ENCODE assay signal across 11 cellular contexts in the genomic region with DNA sequence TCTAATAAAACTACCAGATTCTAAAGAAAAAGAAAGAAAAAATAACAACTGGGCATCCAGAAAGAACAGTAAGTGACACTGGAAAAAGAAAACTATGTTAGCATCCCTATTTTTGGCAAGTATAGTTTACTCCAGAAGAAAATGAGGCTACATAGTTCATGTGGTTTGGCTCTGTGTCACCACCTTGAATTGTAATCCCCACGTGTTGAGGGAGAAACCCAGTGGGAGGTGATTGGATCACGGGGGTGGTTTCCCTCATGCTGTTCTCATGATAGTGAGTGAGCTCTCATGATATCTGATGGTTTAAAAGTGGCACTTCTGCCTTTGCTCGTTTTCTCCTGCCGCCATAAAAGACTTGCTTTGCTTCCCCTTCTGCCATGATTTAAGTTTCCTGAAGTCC.
DNase-seq lines count a peak whose midpoint lies in the region; ATAC-seq and TF ChIP-seq lines count a peak whose summit lies in the region.
"Had no signal": no experiment of that assay in that cellular context is flagged by ENCODE, and none has a peak within 500 bp of the region (broad histone marks: within the 10 kb centered on the region; RNA-seq: fewer than 3 reads in every experiment).

No MANE protein-coding gene starts in this region.

- intact Hi-C loops in activated CD4-positive, alpha-beta memory T cell treated with anti-CD3 and anti-CD28 coated beads for 36 hours (cut with micrococcal nuclease), result no loop called here
- intact Hi-C loops in activated T-helper 1 cell treated with anti-CD3 and anti-CD28 coated beads, Interleukin-12 subunit alpha, Interleukin-12 subunit beta, Interleukin-2, Interleukin-4 antibody, amounts not matched to agents 30 ng/mL and 10 ng/mL and 1 ng/mL, durations not matched to agents 14 hours and 24 hours and 36 hours (cut with micrococcal nuclease), result no loop called here

- no peak overlapping the region for H2AK5ac ChIP-seq in trophoblast cell (ENCODE audit: low read length)

- H3K79me1 ChIP-seq in trophoblast cell (ENCODE audit: low read length), result no peaks in the 10 kb centered on the region

- TF ChIP-seq CTCF in cardiac fibroblast (IDR thresholded peaks at IDR 0.05; ENCODE audit: low read depth, low read length), result no peak

- H3K9me3 ChIP-seq in skeletal muscle satellite cell (replicated peaks; ENCODE audit: low read length) (no peaks in the 10 kb centered on the region), trophoblast cell (ENCODE audit: insufficient read depth, low read depth, low read length) (no peaks in the 10 kb centered on the region)
- H3K9me3 ChIP-seq: BLaER1 had no signal

- H3K27ac Mint-ChIP-seq in activated CD4-positive, alpha-beta memory T cell treated with anti-CD3 and anti-CD28 coated beads for 36 hours, result no peak overlapping the region
- H3K27ac Mint-ChIP-seq in activated CD4-positive, alpha-beta memory T cell treated with anti-CD3 and anti-CD28 coated beads, Interleukin-2, amount 10 ng/mL, durations not matched to agents 7 days and 5 days, result no peak overlapping the region
- no peak overlapping the region for H3K27ac Mint-ChIP-seq in activated T-helper 1 cell treated with anti-CD3 and anti-CD28 coated beads, Interleukin-12 subunit alpha, Interleukin-12 subunit beta, Interleukin-2, Interleukin-4 antibody, amounts not matched to agents 30 ng/mL and 10 ng/mL and 1 ng/mL, durations not matched to agents 14 hours and 24 hours and 36 hours

- no peaks in the 10 kb centered on the region for H3K36me3 Mint-ChIP-seq in activated CD4-positive, alpha-beta memory T cell treated with anti-CD3 and anti-CD28 coated beads for 36 hours
- H3K36me3 Mint-ChIP-seq in activated CD4-positive, alpha-beta memory T cell treated with anti-CD3 and anti-CD28 coated beads, Interleukin-2, amount 10 ng/mL, durations not matched to agents 7 days and 5 days (ENCODE audit: low read depth), result no peaks in the 10 kb centered on the region
- H3K36me3 Mint-ChIP-seq in activated T-helper 1 cell treated with anti-CD3 and anti-CD28 coated beads, Interleukin-12 subunit alpha, Interleukin-12 subunit beta, Interleukin-2, Interleukin-4 antibody, amounts not matched to agents 30 ng/mL and 10 ng/mL and 1 ng/mL, durations not matched to agents 14 hours and 24 hours and 36 hours (ENCODE audit: low read depth), result no peaks in the 10 kb centered on the region

- H3K27me3 Mint-ChIP-seq in activated CD4-positive, alpha-beta memory T cell treated with anti-CD3 and anti-CD28 coated beads for 36 hours, result peaks cover 7% of the 10 kb centered on the region
- no peaks in the 10 kb centered on the region for H3K27me3 Mint-ChIP-seq in activated CD4-positive, alpha-beta memory T cell treated with anti-CD3 and anti-CD28 coated beads, Interleukin-2, amount 10 ng/mL, durations not matched to agents 7 days and 5 days
- peaks cover 6% of the 10 kb centered on the region for H3K27me3 Mint-ChIP-seq in activated T-helper 1 cell treated with anti-CD3 and anti-CD28 coated beads, Interleukin-12 subunit alpha, Interleukin-12 subunit beta, Interleukin-2, Interleukin-4 antibody, amounts not matched to agents 30 ng/mL and 10 ng/mL and 1 ng/mL, durations not matched to agents 14 hours and 24 hours and 36 hours (ENCODE audit: insufficient read depth)

- no peak overlapping the region for H3K4me3 Mint-ChIP-seq in activated CD4-positive, alpha-beta memory T cell treated with anti-CD3 and anti-CD28 coated beads for 36 hours
- no peak overlapping the region for H3K4me3 Mint-ChIP-seq in activated CD4-positive, alpha-beta memory T cell treated with anti-CD3 and anti-CD28 coated beads, Interleukin-2, amount 10 ng/mL, durations not matched to agents 7 days and 5 days
- H3K4me3 Mint-ChIP-seq in activated T-helper 1 cell treated with anti-CD3 and anti-CD28 coated beads, Interleukin-12 subunit alpha, Interleukin-12 subunit beta, Interleukin-2, Interleukin-4 antibody, amounts not matched to agents 30 ng/mL and 10 ng/mL and 1 ng/mL, durations not matched to agents 14 hours and 24 hours and 36 hours, result no peak overlapping the region

- no peak overlapping the region for H3K4ac ChIP-seq in trophoblast cell (ENCODE audit: low read depth, low read length)

- DNase-seq in activated CD4-positive, alpha-beta memory T cell treated with anti-CD3 and anti-CD28 coated beads for 36 hours, result peak; percentile 48
- DNase-seq in activated CD4-positive, alpha-beta memory T cell treated with anti-CD3 and anti-CD28 coated beads, Interleukin-2, amount 10 ng/mL, durations not matched to agents 7 days and 5 days, result no peak
- DNase-seq in cardiac fibroblast (ENCODE audit: low read depth in 2 of 2) (peak; percentile 54 to 88), trophoblast cell (no peak)
- DNase-seq in activated T-helper 1 cell treated with anti-CD3 and anti-CD28 coated beads, Interleukin-12 subunit alpha, Interleukin-12 subunit beta, Interleukin-2, Interleukin-4 antibody, amounts not matched to agents 30 ng/mL and 10 ng/mL and 1 ng/mL, durations not matched to agents 14 hours and 24 hours and 36 hours (ENCODE audit: low spot score), result no peak
- DNase-seq: foreskin melanocyte; NK-92 treated with Interleukin-12 subunit alpha and Interleukin-12 subunit beta, amount 100 ng/mL, for 24 hours had no signal

- no peaks in the 10 kb centered on the region for H3K79me2 ChIP-seq in trophoblast cell (ENCODE audit: control insufficient read depth, insufficient read depth, low read length, poor library complexity)

- no CpG with 5 or more reads among the region's 4 CpGs for WGBS in trophoblast cell (ENCODE audit: extremely low coverage, insufficient coverage, insufficient read length)

- peaks cover 3% of the 10 kb centered on the region for H3K36me3 ChIP-seq in skeletal muscle satellite cell (ENCODE audit: insufficient read depth, low read length)
- H3K36me3 ChIP-seq in trophoblast cell (ENCODE audit: control insufficient read depth in 1 of 2, insufficient read depth in 2 of 2, low read length in 2 of 2), result no peaks in the 10 kb centered on the region
- H3K36me3 ChIP-seq: BLaER1 had no signal

- H2AFZ ChIP-seq in trophoblast cell (ENCODE audit: insufficient read depth, low read length, poor library complexity), result no peak overlapping the region

- H4K8ac ChIP-seq in trophoblast cell (ENCODE audit: low read depth, low read length), result no peak overlapping the region

- peaks cover 4% of the 10 kb centered on the region for H3K4me1 Mint-ChIP-seq in activated CD4-positive, alpha-beta memory T cell treated with anti-CD3 and anti-CD28 coated beads for 36 hours (ENCODE audit: low read depth)
- no peaks in the 10 kb centered on the region for H3K4me1 Mint-ChIP-seq in activated CD4-positive, alpha-beta memory T cell treated with anti-CD3 and anti-CD28 coated beads, Interleukin-2, amount 10 ng/mL, durations not matched to agents 7 days and 5 days
- no peaks in the 10 kb centered on the region for H3K4me1 Mint-ChIP-seq in activated T-helper 1 cell treated with anti-CD3 and anti-CD28 coated beads, Interleukin-12 subunit alpha, Interleukin-12 subunit beta, Interleukin-2, Interleukin-4 antibody, amounts not matched to agents 30 ng/mL and 10 ng/mL and 1 ng/mL, durations not matched to agents 14 hours and 24 hours and 36 hours (ENCODE audit: low read depth)

- H3K27ac ChIP-seq in trophoblast cell (ENCODE audit: low read depth, low read length), result no peak overlapping the region
- H3K27ac ChIP-seq: BLaER1 had no signal

- no peak overlapping the region for H3K14ac ChIP-seq in trophoblast cell (ENCODE audit: low read length)

- H4K12ac ChIP-seq in trophoblast cell (ENCODE audit: low read depth, low read length), result no peak overlapping the region

- H3K4me1 ChIP-seq in skeletal muscle satellite cell (ENCODE audit: control insufficient read depth, insufficient read depth, low read length) (peaks cover 58% of the 10 kb centered on the region), trophoblast cell (ENCODE audit: control insufficient read depth in 1 of 2, insufficient read depth in 2 of 2, low read length in 2 of 2) (no peaks in the 10 kb centered on the region)
- H3K4me1 ChIP-seq: BLaER1 had no signal

- H3K4me3 ChIP-seq in cardiac fibroblast (replicated peaks in 1 of 2; ENCODE audit: low read depth in 2 of 2, low read length in 2 of 2), result no peak overlapping the region
- peak overlapping the region; percentile 37 for H3K4me3 ChIP-seq in skeletal muscle satellite cell (ENCODE audit: low read length)
- H3K4me3 ChIP-seq in trophoblast cell (ENCODE audit: low read depth, low read length), result no peak overlapping the region
- H3K4me3 ChIP-seq: BLaER1 had no signal

- H2BK5ac ChIP-seq in trophoblast cell (ENCODE audit: low read depth, low read length, poor library complexity), result no peak overlapping the region

- no peak overlapping the region for H2BK120ac ChIP-seq in trophoblast cell (ENCODE audit: insufficient read depth, low read length, poor library complexity)

- CTCF ChIA-PET in activated CD4-positive, alpha-beta memory T cell treated with anti-CD3 and anti-CD28 coated beads for 36 hours (lab: Charles Lee), result no interaction called here
- CTCF ChIA-PET in activated CD4-positive, alpha-beta memory T cell treated with anti-CD3 and anti-CD28 coated beads, Interleukin-2, amount 10 ng/mL, durations not matched to agents 7 days and 5 days (lab: Charles Lee), result no interaction called here

- no peak overlapping the region for H3K18ac ChIP-seq in trophoblast cell (ENCODE audit: low read length)

- peak overlapping the region; percentile 35 for H3K4me2 ChIP-seq in skeletal muscle satellite cell (ENCODE audit: low read length)
- H3K4me2 ChIP-seq in trophoblast cell (ENCODE audit: low read length), result no peak overlapping the region
- H3K4me2 ChIP-seq: BLaER1 had no signal

- no peak overlapping the region for H2BK12ac ChIP-seq in trophoblast cell (ENCODE audit: low read length)

- ATAC-seq in HG03432 (IDR thresholded peaks at IDR 0.05; ENCODE audit: unreplicated experiment) (peak; percentile 77), HG03025 (IDR thresholded peaks at IDR 0.05; ENCODE audit: low FRiP score, unreplicated experiment) (no peak)

- H3K23ac ChIP-seq in trophoblast cell (ENCODE audit: low read length), result no peak overlapping the region

- no peak overlapping the region for H4K91ac ChIP-seq in trophoblast cell (ENCODE audit: low read depth, low read length)

- H3K9ac ChIP-seq in skeletal muscle satellite cell (ENCODE audit: low read depth, low read length) (peak overlapping the region; percentile 6), trophoblast cell (ENCODE audit: low read length) (no peak overlapping the region)
- H3K9ac ChIP-seq: BLaER1 had no signal

- no peaks in the 10 kb centered on the region for H3K9me3 Mint-ChIP-seq in activated CD4-positive, alpha-beta memory T cell treated with anti-CD3 and anti-CD28 coated beads for 36 hours
- H3K9me3 Mint-ChIP-seq in activated CD4-positive, alpha-beta memory T cell treated with anti-CD3 and anti-CD28 coated beads, Interleukin-2, amount 10 ng/mL, durations not matched to agents 7 days and 5 days, result no peaks in the 10 kb centered on the region
- H3K9me3 Mint-ChIP-seq in activated T-helper 1 cell treated with anti-CD3 and anti-CD28 coated beads, Interleukin-12 subunit alpha, Interleukin-12 subunit beta, Interleukin-2, Interleukin-4 antibody, amounts not matched to agents 30 ng/mL and 10 ng/mL and 1 ng/mL, durations not matched to agents 14 hours and 24 hours and 36 hours, result no peaks in the 10 kb centered on the region

- POLR2A ChIA-PET in activated CD4-positive, alpha-beta memory T cell treated with anti-CD3 and anti-CD28 coated beads for 36 hours (lab: Charles Lee), result no interaction called here
- POLR2A ChIA-PET in activated CD4-positive, alpha-beta memory T cell treated with anti-CD3 and anti-CD28 coated beads, Interleukin-2, amount 10 ng/mL, durations not matched to agents 7 days and 5 days (lab: Charles Lee), result no interaction called here

- H3K27me3 ChIP-seq in skeletal muscle satellite cell (ENCODE audit: control insufficient read depth, insufficient read depth, low read length) (no peaks in the 10 kb centered on the region), trophoblast cell (ENCODE audit: insufficient read depth, low read length) (no peaks in the 10 kb centered on the region)
- H3K27me3 ChIP-seq: BLaER1 had no signal

Comparison
In these comparisons a context has a peak if more than half of its experiments do, and no peak if none do; other contexts are left out.
1. DNase-seq: peak in activated CD4-positive, alpha-beta memory T cell treated with anti-CD3 and anti-CD28 coated beads for 36 hours (single experiment) and cardiac fibroblast (2 of 2); none in activated CD4-positive, alpha-beta memory T cell treated with anti-CD3 and anti-CD28 coated beads, Interleukin-2, amount 10 ng/mL, durations not matched to agents 7 days and 5 days (single experiment), trophoblast cell (0 of 2) and activated T-helper 1 cell treated with anti-CD3 and anti-CD28 coated beads, Interleukin-12 subunit alpha, Interleukin-12 subunit beta, Interleukin-2, Interleukin-4 antibody, amounts not matched to agents 30 ng/mL and 10 ng/mL and 1 ng/mL, durations not matched to agents 14 hours and 24 hours and 36 hours (single experiment).